ENCODE assay signal across 28 cellular contexts in genomic region chr12:31456562-31456961, GRCh38.
"Had no signal": no experiment of that assay in that cellular context is flagged by ENCODE, and none has a peak within 500 bp of the region (broad histone marks: within the 10 kb centered on the region; RNA-seq: fewer than 3 reads in every experiment).

No MANE protein-coding gene starts in this region.

- ATAC-seq: activated naive CD4-positive, alpha-beta T cell treated with anti-CD3 and anti-CD28 coated beads, Interleukin-2, amount 50 U/mL, for 72 hours; activated T-cell treated with anti-CD3 and anti-CD28 coated beads, Interleukin-2, amount 50 U/mL, for 4 hours; Panc1; SK-N-SH treated with all-trans-retinoic acid at 6 μM for 48 hours had no signal

- H3K4me1 ChIP-seq: SJSA1 had no signal

- H3K4me3 ChIP-seq: SJSA1 had no signal

- H3K27ac Mint-ChIP-seq: activated B cell treated with CpG ODN at 0.5 μM for 24 hours; activated CD4-positive, alpha-beta memory T cell treated with anti-CD3 and anti-CD28 coated beads for 36 hours; activated CD4-positive, alpha-beta T cell treated with anti-CD3 and anti-CD28 coated beads, Interleukin-2, amount 10 ng/mL, durations not matched to agents 24 days and 14 days; activated naive CD4-positive, alpha-beta T cell treated with anti-CD3 and anti-CD28 coated beads, Interleukin-2, amount 50 U/mL, for 72 hours; T-helper 1 cell treated with Interleukin-12 subunit alpha and Interleukin-12 subunit beta and Interleukin-4 antibody, amounts not matched to agents 30 μg/mL and 1 μg/mL, for 36 hours had no signal

- H3K27me3 Mint-ChIP-seq: activated B cell treated with CpG ODN at 0.5 μM for 24 hours had no signal

- H3K9me3 Mint-ChIP-seq: activated B cell treated with CpG ODN at 0.5 μM for 24 hours; activated CD4-positive, alpha-beta memory T cell treated with anti-CD3 and anti-CD28 coated beads for 36 hours; activated CD4-positive, alpha-beta T cell treated with anti-CD3 and anti-CD28 coated beads, Interleukin-2, amount 10 ng/mL, durations not matched to agents 24 days and 14 days; activated naive CD4-positive, alpha-beta T cell treated with anti-CD3 and anti-CD28 coated beads, Interleukin-2, amount 50 U/mL, for 72 hours; activated T-cell treated with anti-CD3 and anti-CD28 coated beads, Interleukin-2, amount 50 U/mL, for 4 hours; T-helper 1 cell treated with Interleukin-12 subunit alpha and Interleukin-12 subunit beta and Interleukin-4 antibody, amounts not matched to agents 30 μg/mL and 1 μg/mL, for 36 hours had no signal

- H3K4me1 Mint-ChIP-seq: activated CD4-positive, alpha-beta T cell treated with anti-CD3 and anti-CD28 coated beads, Interleukin-2, amount 10 ng/mL, durations not matched to agents 24 days and 14 days had no signal

- DNase-seq: activated B cell treated with CpG ODN at 0.5 μM for 24 hours; activated CD4-positive, alpha-beta memory T cell treated with anti-CD3 and anti-CD28 coated beads for 36 hours; activated CD4-positive, alpha-beta T cell treated with anti-CD3 and anti-CD28 coated beads for 1 hour; activated CD4-positive, alpha-beta T cell treated with anti-CD3 and anti-CD28 coated beads, Interleukin-2, amount 10 ng/mL, durations not matched to agents 24 days and 14 days; activated CD8-positive, alpha-beta memory T cell treated with anti-CD3 and anti-CD28 coated beads for 24 hours; activated effector memory CD4-positive, alpha-beta T cell treated with anti-CD3 and anti-CD28 coated beads, Interleukin-2, amount 50 U/mL, for 16 hours; activated naive CD4-positive, alpha-beta T cell treated with Interleukin-2 at 50 U/mL for 16 hours; activated T-cell treated with anti-CD3 and anti-CD28 coated beads, Interleukin-2, amount 50 U/mL, for 4 hours; amygdala; brain microvascular endothelial cell; cerebellar nuclear complex; MM.1S; NCI-H1105; NCI-H1436; NCI-H187; NCI-H2081; NCI-H510A treated with DMSO at 0.1 percent for 48 hours; NCI-H69; NK-92 treated with Interleukin-12 subunit alpha and Interleukin-12 subunit beta, amount 100 ng/mL, for 24 hours; OCI-M1; RPMI8226; SHP77; T-helper 9 cell had no signal

- H3K36me3 Mint-ChIP-seq: activated CD4-positive, alpha-beta memory T cell treated with anti-CD3 and anti-CD28 coated beads for 36 hours; activated naive CD4-positive, alpha-beta T cell treated with anti-CD3 and anti-CD28 coated beads, Interleukin-2, amount 50 U/mL, for 72 hours had no signal

- H3K27me3 ChIP-seq: brain microvascular endothelial cell, SJSA1 had no signal

- H3K27ac ChIP-seq: brain microvascular endothelial cell, SJSA1 had no signal

- H3K9me3 ChIP-seq: SJSA1 had no signal

- H3K4me3 Mint-ChIP-seq: activated B cell treated with CpG ODN at 0.5 μM for 24 hours; activated CD4-positive, alpha-beta memory T cell treated with anti-CD3 and anti-CD28 coated beads for 36 hours; activated CD4-positive, alpha-beta T cell treated with anti-CD3 and anti-CD28 coated beads, Interleukin-2, amount 10 ng/mL, durations not matched to agents 24 days and 14 days; activated T-cell treated with anti-CD3 and anti-CD28 coated beads, Interleukin-2, amount 50 U/mL, for 4 hours; T-helper 1 cell treated with Interleukin-12 subunit alpha and Interleukin-12 subunit beta and Interleukin-4 antibody, amounts not matched to agents 30 μg/mL and 1 μg/mL, for 36 hours had no signal

- H3K36me3 ChIP-seq: brain microvascular endothelial cell had no signal
